In genomic region chr1:161117681-161118581, GRCh38 we compare ENCODE assay signal across 8 cellular contexts. TPM values are rescaled to one million over a fixed set of nuclear protein-coding genes. Genes with fewer than 3 reads are reported as not detected.
DNase-seq lines count a peak whose midpoint lies in the region; ATAC-seq and TF ChIP-seq lines count a peak whose summit lies in the region.

A gene with protein sequence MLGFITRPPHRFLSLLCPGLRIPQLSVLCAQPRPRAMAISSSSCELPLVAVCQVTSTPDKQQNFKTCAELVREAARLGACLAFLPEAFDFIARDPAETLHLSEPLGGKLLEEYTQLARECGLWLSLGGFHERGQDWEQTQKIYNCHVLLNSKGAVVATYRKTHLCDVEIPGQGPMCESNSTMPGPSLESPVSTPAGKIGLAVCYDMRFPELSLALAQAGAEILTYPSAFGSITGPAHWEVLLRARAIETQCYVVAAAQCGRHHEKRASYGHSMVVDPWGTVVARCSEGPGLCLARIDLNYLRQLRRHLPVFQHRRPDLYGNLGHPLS (plus strand): TSS chr1:161118105. CDS start chr1:161118177, 72 bp downstream.
PFDN2 (minus strand) TSS chr1:161118037; CDS start chr1:161118026, 11 bp downstream.

- H3K36me3 ChIP-seq in prostate gland: peaks cover 4 to 14% of the 10 kb centered on the region in 2 donors
- H3K36me3 ChIP-seq in upper lobe of right lung: peaks cover 32% of the 10 kb centered on the region

- ATAC-seq in HG02840 (IDR thresholded peaks at IDR 0.05; ENCODE audit: low FRiP score, unreplicated experiment): peak; percentile 71
- ATAC-seq in left ventricle myocardium superior: peak; percentile 92
- ATAC-seq in upper lobe of right lung: peak; percentile 92

- H3K27me3 ChIP-seq in prostate gland (replicated peaks; ENCODE audit: insufficient read depth): no peaks in the 10 kb centered on the region
- H3K27me3 ChIP-seq in upper lobe of right lung: no peaks in the 10 kb centered on the region

- H3K9me3 ChIP-seq in prostate gland: no peaks in the 10 kb centered on the region
- no peaks in the 10 kb centered on the region for H3K9me3 ChIP-seq in upper lobe of right lung

- DNase-seq in NCI-H1436 treated with DMSO at 0.1 percent for 48 hours (lab: John Stamatoyannopoulos, UW): peak; percentile 6
- peak; percentile 92 for DNase-seq in left ventricle myocardium superior
- peak; percentile 79 for DNase-seq in prostate gland (ENCODE audit: low spot score)
- peak; percentile 94 for DNase-seq in upper lobe of right lung

- H3K4me3 ChIP-seq in prostate gland: peak within 1 kb of the TSS; percentile 69 to 97
- H3K4me3 ChIP-seq in upper lobe of right lung: peak within 1 kb of the TSS; percentile 100

- under 1% methylated on average over 59 of the region's 59 CpGs for WGBS in prostate gland

- H3K27ac ChIP-seq in angular gyrus (ENCODE audit: low read depth, low read length) (peak within 1 kb of the TSS; percentile 94), prostate gland (peak within 1 kb of the TSS; percentile 92 to 94), upper lobe of right lung (peak within 1 kb of the TSS; percentile 94)

- TF ChIP-seq CTCF in prostate gland (IDR thresholded peaks at IDR 0.05): peak in 2 of 4 experiments; percentile 31 to 35
- TF ChIP-seq CTCF in upper lobe of right lung (IDR thresholded peaks at IDR 0.05): no peak

- peaks cover 11% of the 10 kb centered on the region for H3K4me1 ChIP-seq in prostate gland (replicated peaks)
- H3K4me1 ChIP-seq in upper lobe of right lung: peaks cover 61% of the 10 kb centered on the region

- TF ChIP-seq POLR2A in GM15510 (IDR thresholded peaks at IDR 0.05; ENCODE audit: borderline replicate concordance, extremely low read depth, insufficient read length) (peak; percentile 94), prostate gland (IDR thresholded peaks at IDR 0.05) (peak; percentile 78)

- intact Hi-C loops in T-helper 2 cell treated with Interferon-gamma antibody and Interleukin-4, amounts not matched to agents 100 ng/mL and 5 ng/mL, for 36 hours (cut with micrococcal nuclease): loop anchor here (1.0 to 2.0 kb wide), 3 partner anchors 14 to 50 kb away; partner anchors contain the start of genes DEDD and UFC1
- intact Hi-C loops in left ventricle myocardium superior (cut with micrococcal nuclease) (no loop called here), prostate gland (cut with DNase I) (loop anchor here (2.0 kb wide), 1 partner anchor 15 kb away; the partner anchor contains the start of gene DEDD), upper lobe of right lung (cut with DNase I) (no loop called here)

RNA-seq across cellular contexts. Expression of the first gene that starts in this region (rescaled TPM):
- 34.8 and 35.8 TPM in 2 replicates for total RNA-seq in T-helper 2 cell treated with Interferon-gamma antibody and Interleukin-4, amounts not matched to agents 100 ng/mL and 5 ng/mL, for 36 hours
- total RNA-seq in left ventricle myocardium superior: 33.0 TPM
- total RNA-seq in prostate gland: 10 to 100 TPM; 31.1 to 51.7 TPM
- total RNA-seq in upper lobe of right lung: 42.1 TPM

RNA-seq across cellular contexts. Expression of gene PFDN2, which starts in this region (rescaled TPM):
- total RNA-seq in T-helper 2 cell treated with Interferon-gamma antibody and Interleukin-4, amounts not matched to agents 100 ng/mL and 5 ng/mL, for 36 hours: 65.1 and 73.9 TPM in 2 replicates
- total RNA-seq in left ventricle myocardium superior: 64.8 TPM
- 10 to 100 TPM; 33.6 to 36.0 TPM for total RNA-seq in prostate gland
- 56.2 TPM for total RNA-seq in upper lobe of right lung

Comparison
In these comparisons a context has a peak if more than half of its experiments do, and no peak if none do; other contexts are left out.
1. Peak in every context shown above with its lines: DNase-seq, ATAC-seq, H3K4me3 ChIP-seq and H3K27ac ChIP-seq.
2. DNase-seq: peak in every context shown above with its lines; median percentile 94 in upper lobe of right lung; 92 in left ventricle myocardium superior; 79 in prostate gland; 6 in NCI-H1436 treated with DMSO at 0.1 percent for 48 hours.
3. intact Hi-C loops: an anchor here in T-helper 2 cell treated with Interferon-gamma antibody and Interleukin-4, amounts not matched to agents 100 ng/mL and 5 ng/mL, for 36 hours (1.0 to 2.0 kb wide) and prostate gland (2.0 kb wide); none called in left ventricle myocardium superior and upper lobe of right lung.